12 cellular contexts compared by ENCODE assay signal in the genomic region with DNA sequence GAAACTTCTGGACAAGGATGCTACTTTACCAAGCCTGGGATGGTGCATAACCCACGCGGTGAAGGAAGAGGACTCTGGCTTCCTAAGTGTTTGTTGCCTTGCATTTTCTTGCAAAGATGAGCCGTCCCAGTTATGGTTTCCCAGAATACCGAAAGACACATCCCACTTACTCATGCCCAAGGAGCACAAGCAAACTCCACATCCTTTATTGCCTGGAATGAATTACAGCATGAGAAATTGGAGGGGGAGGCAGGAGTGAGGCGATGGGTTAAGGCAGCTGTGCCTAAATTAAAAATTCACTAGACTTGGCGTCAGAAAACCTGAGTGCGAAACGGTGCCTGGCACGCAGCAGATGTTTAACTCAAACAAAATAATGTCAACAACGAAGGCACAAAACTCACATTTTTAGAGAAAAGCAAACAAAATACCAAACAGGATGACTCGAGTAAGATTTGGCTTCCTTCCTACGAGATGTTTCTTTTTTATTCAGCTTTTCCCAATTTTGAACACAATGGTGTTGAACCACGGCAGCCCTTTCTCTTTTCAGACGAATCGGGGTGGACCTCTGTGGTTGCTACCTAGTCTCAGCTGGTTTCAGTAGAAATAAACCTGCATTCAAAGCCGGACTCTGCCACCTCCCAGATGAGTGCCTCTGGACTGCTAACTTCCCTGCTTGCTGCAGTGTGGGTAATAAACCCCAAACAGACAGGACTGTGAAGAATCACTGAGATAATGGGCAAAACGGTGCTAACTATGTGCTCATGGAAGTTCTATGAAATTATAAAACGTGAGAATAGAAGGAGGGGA.
A peak's percentile ranks its signal among the peaks of the same experiment; 100 is the strongest.
DNase-seq lines count a peak whose midpoint lies in the region; ATAC-seq lines count a peak whose summit lies in the region.
"Had no signal": no experiment of that assay in that cellular context is flagged by ENCODE, and none has a peak within 500 bp of the region (broad histone marks: within the 10 kb centered on the region; RNA-seq: fewer than 3 reads in every experiment).

No MANE protein-coding gene starts in this region.

- DNase-seq in LHCN-M2 (ENCODE audit: low read depth): peak; percentile 37
- no peak for DNase-seq in caudate nucleus (lab: John Stamatoyannopoulos, UW)
- peak; percentile 25 for DNase-seq in medulla oblongata (ENCODE audit: extremely low spot score)
- no peak for DNase-seq in NCI-H345 (lab: John Stamatoyannopoulos, UW)
- no peak for DNase-seq in stimulated activated CD4-positive, alpha-beta T cell treated with anti-CD3 and anti-CD28 coated beads, Interleukin-4, amount 100 ng/mL, for 4 hours
- DNase-seq: NCI-H2029, OCI-M1, upper lobe of right lung had no signal

- no peak overlapping the region for H3K4me3 ChIP-seq in urinary bladder (ENCODE audit: low read depth, low read length)
- H3K4me3 ChIP-seq: upper lobe of right lung had no signal

- no peaks in the 10 kb centered on the region for H3K4me1 ChIP-seq in urinary bladder (ENCODE audit: insufficient read depth)
- H3K4me1 ChIP-seq: parathyroid adenoma had no signal

- H3K36me3 ChIP-seq in urinary bladder (ENCODE audit: insufficient read depth): no peaks in the 10 kb centered on the region
- H3K36me3 ChIP-seq: upper lobe of right lung had no signal

- H3K27ac ChIP-seq in caudate nucleus (ENCODE audit: low read depth, low read length) (peak overlapping the region; percentile 36), urinary bladder (ENCODE audit: low read depth) (peak overlapping the region; percentile 16)
- H3K27ac ChIP-seq: epithelial cell of prostate, parathyroid adenoma, upper lobe of right lung had no signal

- WGBS in urinary bladder: 39% methylated on average over 18 of the region's 18 CpGs

- no peak for ATAC-seq in HG02610 (IDR thresholded peaks at IDR 0.05; ENCODE audit: unreplicated experiment)
- ATAC-seq: upper lobe of right lung had no signal

Comparison
In these comparisons a context has a peak if more than half of its experiments do, and no peak if none do; other contexts are left out.
1. DNase-seq: peak in LHCN-M2 (single experiment) and medulla oblongata (single experiment); none in caudate nucleus (0 of 61), NCI-H345 (single experiment) and stimulated activated CD4-positive, alpha-beta T cell treated with anti-CD3 and anti-CD28 coated beads, Interleukin-4, amount 100 ng/mL, for 4 hours (0 of 2).